11 cellular contexts compared by ENCODE assay signal in the genomic region with DNA sequence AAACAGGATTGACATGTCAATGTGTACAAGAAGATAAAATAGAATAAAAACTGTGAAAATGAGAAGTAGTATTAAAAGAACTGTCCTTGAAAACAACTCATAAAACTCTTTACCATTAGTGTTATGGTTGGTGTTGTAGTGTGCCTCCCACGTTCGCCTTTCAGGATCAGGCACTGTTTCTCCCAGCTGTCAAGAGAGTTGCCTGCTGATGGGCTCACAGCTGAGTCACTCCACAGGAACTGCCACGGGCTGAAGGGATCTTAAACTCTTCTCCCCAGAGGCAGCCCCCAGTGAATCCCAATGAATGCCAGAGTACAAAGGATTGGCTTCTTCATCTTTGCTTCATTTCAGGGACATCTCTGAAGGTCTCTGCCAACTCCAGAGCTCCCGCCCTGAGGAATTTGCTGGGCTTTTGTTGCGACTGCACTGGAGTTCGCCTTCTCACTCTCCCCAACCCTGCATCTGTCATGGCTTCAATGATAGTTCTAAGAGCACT.
DNase-seq lines count a peak whose midpoint lies in the region; ATAC-seq and TF ChIP-seq lines count a peak whose summit lies in the region.
"Had no signal": no experiment of that assay in that cellular context is flagged by ENCODE, and none has a peak within 500 bp of the region (broad histone marks: within the 10 kb centered on the region; RNA-seq: fewer than 3 reads in every experiment).

No MANE protein-coding gene starts in this region.

- ATAC-seq in GM18867 (IDR thresholded peaks at IDR 0.05; ENCODE audit: unreplicated experiment) (no peak), HG03196 (IDR thresholded peaks at IDR 0.05; ENCODE audit: unreplicated experiment) (no peak)
- ATAC-seq: activated T-cell treated with anti-CD3 and anti-CD28 coated beads, Interleukin-2, amount 50 U/mL, for 72 hours had no signal

- H3K27me3 Mint-ChIP-seq in nephron (ENCODE audit: low read depth): no peaks in the 10 kb centered on the region

- H3K9me3 Mint-ChIP-seq in nephron: no peaks in the 10 kb centered on the region

- peaks cover 54% of the 10 kb centered on the region for H3K4me1 Mint-ChIP-seq in nephron

- DNase-seq in NCI-H69 (lab: John Stamatoyannopoulos, UW) (peak; percentile 22), fibroblast of mammary gland (ENCODE audit: low read depth) (peak; percentile 62), GM10248 (ENCODE audit: extremely low spot score) (no peak), transverse colon (no peak)
- DNase-seq: activated T-cell treated with anti-CD3 and anti-CD28 coated beads, Interleukin-2, amount 50 U/mL, for 72 hours; SIG-M5 had no signal

- 68 to 70% methylated on average over 5 to 6 of the region's 6 CpGs for WGBS in transverse colon (ENCODE audit: low coverage in 1 of 2), 2 donors

- intact Hi-C loops in transverse colon (cut with DNase I; ENCODE audit: low total_unique reads): no loop called here

- peaks cover 20% of the 10 kb centered on the region for H3K36me3 Mint-ChIP-seq in nephron (ENCODE audit: low read depth)

- no peak for TF ChIP-seq EP300 in transverse colon (IDR thresholded peaks at IDR 0.05; ENCODE audit: low read depth)

- H4K20me1 ChIP-seq in BLaER1: no peaks in the 10 kb centered on the region

- in situ Hi-C loops in transverse colon (cut with MboI; ENCODE audit: low pct_ligation_motif_present in 1 of 4, low pct_unique_long_range_greater_than_20kb in 1 of 4, low sequenced_read_pairs in 3 of 4): no loop called here

- TF ChIP-seq POLR2A in transverse colon (IDR thresholded peaks at IDR 0.05): no peak

- TF ChIP-seq CTCF in fibroblast of mammary gland (conservative IDR thresholded peaks at IDR 0.05; ENCODE audit: control insufficient read depth, insufficient read depth, low read depth, low read length): no peak
- TF ChIP-seq CTCF in nephron (IDR thresholded peaks at IDR 0.05; ENCODE audit: unreplicated experiment in 3 of 3): no peak
- no peak for TF ChIP-seq CTCF in GM10248 (IDR thresholded peaks at IDR 0.05; ENCODE audit: control extremely low read depth, extremely low read depth, low read depth, missing control alignments)
- TF ChIP-seq CTCF in transverse colon (IDR thresholded peaks at IDR 0.05): no peak

- H3K27me3 ChIP-seq in BLaER1: no peaks in the 10 kb centered on the region
- no peaks in the 10 kb centered on the region for H3K27me3 ChIP-seq in transverse colon

- H3K4me1 ChIP-seq in BLaER1 (peaks cover 11% of the 10 kb centered on the region), transverse colon (peaks cover 0 to 4% (median 0%) of the 10 kb centered on the region in 4 donors)

- no peak overlapping the region for H3K27ac ChIP-seq in BLaER1
- no peak overlapping the region for H3K27ac ChIP-seq in transverse colon
- H3K27ac ChIP-seq: KMS-11 had no signal

- H3K4me2 ChIP-seq in BLaER1: peak overlapping the region; percentile 48
- H3K4me2 ChIP-seq: KMS-11 had no signal

- CTCF ChIA-PET in GM10248 (lab: Yijun Ruan, JAX): interaction anchor here (1.1 kb wide), 1 partner anchor 9 kb away, joined by 3 read pairs; no protein-coding TSS in a partner anchor

- no peaks in the 10 kb centered on the region for H3K9me3 ChIP-seq in BLaER1
- H3K9me3 ChIP-seq in transverse colon: no peaks in the 10 kb centered on the region

- H3K4me3 ChIP-seq in BLaER1: no peak overlapping the region
- H3K4me3 ChIP-seq in fibroblast of mammary gland (ENCODE audit: control insufficient read depth, low read depth, low read length): no peak overlapping the region
- no peak overlapping the region for H3K4me3 ChIP-seq in transverse colon

- POLR2A ChIA-PET in GM10248 (lab: Yijun Ruan, JAX): no interaction called here

- H3K36me3 ChIP-seq in BLaER1 (no peaks in the 10 kb centered on the region), transverse colon (no peaks in the 10 kb centered on the region)

- peak overlapping the region; percentile 35 to 46 (median 43) for H3K4me3 Mint-ChIP-seq in nephron
- H3K4me3 Mint-ChIP-seq: activated T-cell treated with anti-CD3 and anti-CD28 coated beads, Interleukin-2, amount 50 U/mL, for 72 hours had no signal

- H3K9ac ChIP-seq in BLaER1: no peak overlapping the region
- H3K9ac ChIP-seq: KMS-11 had no signal

- peak overlapping the region; percentile 66 to 94 (median 73) for H3K27ac Mint-ChIP-seq in nephron
- H3K27ac Mint-ChIP-seq: activated T-cell treated with anti-CD3 and anti-CD28 coated beads, Interleukin-2, amount 50 U/mL, for 72 hours had no signal

Comparison
In these comparisons a context has a peak if more than half of its experiments do, and no peak if none do; other contexts are left out.
1. DNase-seq: peak in NCI-H69 (single experiment) and fibroblast of mammary gland (single experiment); none in GM10248 (single experiment) and transverse colon (single experiment).